ENCODE assay signal across 9 cellular contexts in the genomic region with DNA sequence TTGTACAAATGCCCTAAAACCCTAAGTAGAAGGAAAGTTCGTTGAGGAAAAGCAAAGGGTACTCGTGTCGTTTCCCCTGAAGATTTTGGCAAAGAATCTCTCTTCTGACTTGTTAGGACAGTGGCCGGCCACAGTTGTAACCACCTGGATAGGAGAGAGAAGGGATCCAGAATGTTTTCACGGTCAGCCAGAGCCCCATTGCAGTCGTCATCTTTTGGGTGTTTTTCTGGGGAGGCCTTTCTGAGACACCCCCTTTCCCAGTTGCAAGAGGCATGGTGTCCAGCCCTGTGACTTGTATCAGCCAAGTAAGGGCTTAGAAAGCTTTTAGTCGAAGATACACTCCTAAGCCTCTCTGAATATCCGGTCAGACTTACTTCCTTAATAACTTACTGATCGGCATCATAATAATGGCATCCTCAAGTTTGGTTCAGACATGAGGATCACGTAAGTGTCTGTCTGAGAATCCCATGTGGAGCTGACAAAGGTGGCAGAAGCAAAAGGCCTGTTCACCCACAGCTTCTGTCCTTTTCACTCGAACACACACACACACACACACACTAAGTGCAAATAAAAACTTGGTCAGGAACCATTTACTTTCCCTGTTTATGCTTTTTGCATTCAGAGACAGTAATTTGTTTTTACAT.
DNase-seq lines count a peak whose midpoint lies in the region; ATAC-seq, FAIRE-seq and TF ChIP-seq lines count a peak whose summit lies in the region.
"Had no signal": no experiment of that assay in that cellular context is flagged by ENCODE, and none has a peak within 500 bp of the region (broad histone marks: within the 10 kb centered on the region; RNA-seq: fewer than 3 reads in every experiment).

No MANE protein-coding gene starts in this region.

- TF ChIP-seq EP300 in upper lobe of left lung (IDR thresholded peaks at IDR 0.05): no peak

- POLR2A ChIA-PET in activated CD4-positive, alpha-beta memory T cell treated with anti-CD3 and anti-CD28 coated beads, Interleukin-2, amount 10 ng/mL, durations not matched to agents 7 days and 5 days (lab: Charles Lee): interaction anchor here (1.1 to 3.3 kb wide), 3 partner anchors 15 to 81 kb away, joined by 3 to 26 read pairs (median 5); no protein-coding TSS in a partner anchor

- peak overlapping the region; percentile 1 to 14 for H3K9ac ChIP-seq in kidney (ENCODE audit: low read length in 2 of 2)

- no peaks in the 10 kb centered on the region for H3K36me3 Mint-ChIP-seq in activated naive CD8-positive, alpha-beta T cell
- no peaks in the 10 kb centered on the region for H3K36me3 Mint-ChIP-seq in activated naive CD8-positive, alpha-beta T cell treated with anti-CD3 and anti-CD28 coated beads for 36 hours
- no peaks in the 10 kb centered on the region for H3K36me3 Mint-ChIP-seq in activated CD4-positive, alpha-beta memory T cell treated with anti-CD3 and anti-CD28 coated beads, Interleukin-2, amount 10 ng/mL, durations not matched to agents 7 days and 5 days (ENCODE audit: low read depth)

- TF ChIP-seq CTCF in kidney (IDR thresholded peaks at IDR 0.05; ENCODE audit: borderline replicate concordance, extremely low read depth, insufficient read depth) (no peak), upper lobe of left lung (IDR thresholded peaks at IDR 0.05) (no peak), spleen (IDR thresholded peaks at IDR 0.05 in 8 of 11, conservative IDR thresholded peaks at IDR 0.05 in 3 of 11) (no peak)

- WGBS in upper lobe of left lung, 2 donors: 24% methylated on average over 11 of the region's 11 CpGs
- 41 to 52% (median 49%) methylated on average over 11 of the region's 11 CpGs for WGBS in spleen, 5 donors

- no peak overlapping the region for H3K27ac ChIP-seq in kidney (ENCODE audit: low read depth in 2 of 2, low read length in 2 of 2)
- peak overlapping the region; percentile 69 to 89 (median 83) for H3K27ac ChIP-seq in upper lobe of left lung
- H3K27ac ChIP-seq in spleen: no peak overlapping the region

- DNase-seq in activated naive CD8-positive, alpha-beta T cell treated with anti-CD3 and anti-CD28 coated beads for 36 hours: no peak
- no peak for DNase-seq in activated CD4-positive, alpha-beta memory T cell treated with anti-CD3 and anti-CD28 coated beads, Interleukin-2, amount 10 ng/mL, durations not matched to agents 7 days and 5 days
- DNase-seq in kidney (no peak), upper lobe of left lung (no peak), SW480 (ENCODE audit: low spot score) (no peak), spleen (no peak)

- FAIRE-seq in kidney (lab: Jason Lieb, UNC): no peak

- H3K4me3 ChIP-seq in kidney (ENCODE audit: low read length in 2 of 2) (peak overlapping the region; percentile 78 to 87), upper lobe of left lung (peak overlapping the region; percentile 34 to 87 (median 74)), spleen (peak overlapping the region in 4 of 8 donors; percentile 59 to 81 (median 72))

- no peaks in the 10 kb centered on the region for H3K9me3 Mint-ChIP-seq in activated naive CD8-positive, alpha-beta T cell (ENCODE audit: low read depth)
- no peaks in the 10 kb centered on the region for H3K9me3 Mint-ChIP-seq in activated naive CD8-positive, alpha-beta T cell treated with anti-CD3 and anti-CD28 coated beads for 36 hours
- no peaks in the 10 kb centered on the region for H3K9me3 Mint-ChIP-seq in activated CD4-positive, alpha-beta memory T cell treated with anti-CD3 and anti-CD28 coated beads, Interleukin-2, amount 10 ng/mL, durations not matched to agents 7 days and 5 days
- H3K9me3 Mint-ChIP-seq: dendritic cell treated with granulocyte-macrophage colony-stimulating factor and Interleukin-4, amounts not matched to agents 40 ng/mL and 50 ng/mL, for 4 days had no signal

- H3K27ac Mint-ChIP-seq in activated naive CD8-positive, alpha-beta T cell: no peak overlapping the region
- no peak overlapping the region for H3K27ac Mint-ChIP-seq in activated naive CD8-positive, alpha-beta T cell treated with anti-CD3 and anti-CD28 coated beads for 36 hours
- H3K27ac Mint-ChIP-seq in activated CD4-positive, alpha-beta memory T cell treated with anti-CD3 and anti-CD28 coated beads, Interleukin-2, amount 10 ng/mL, durations not matched to agents 7 days and 5 days: no peak overlapping the region

- H3K4me1 Mint-ChIP-seq in activated naive CD8-positive, alpha-beta T cell (ENCODE audit: low read depth): peaks cover 13% of the 10 kb centered on the region
- peaks cover 7% of the 10 kb centered on the region for H3K4me1 Mint-ChIP-seq in activated naive CD8-positive, alpha-beta T cell treated with anti-CD3 and anti-CD28 coated beads for 36 hours
- H3K4me1 Mint-ChIP-seq in activated CD4-positive, alpha-beta memory T cell treated with anti-CD3 and anti-CD28 coated beads, Interleukin-2, amount 10 ng/mL, durations not matched to agents 7 days and 5 days: peaks cover 22% of the 10 kb centered on the region

- ATAC-seq in upper lobe of left lung (ENCODE audit: low FRiP score in 2 of 2) (peak in 1 of 2 donors; percentile 21), GM19455 (IDR thresholded peaks at IDR 0.05; ENCODE audit: unreplicated experiment) (no peak)

- TF ChIP-seq POLR2A in upper lobe of left lung (IDR thresholded peaks at IDR 0.05): no peak
- TF ChIP-seq POLR2A in spleen (IDR thresholded peaks at IDR 0.05): no peak

- H3K27me3 Mint-ChIP-seq in activated naive CD8-positive, alpha-beta T cell: peaks cover 26% of the 10 kb centered on the region
- peaks cover 49% of the 10 kb centered on the region for H3K27me3 Mint-ChIP-seq in activated naive CD8-positive, alpha-beta T cell treated with anti-CD3 and anti-CD28 coated beads for 36 hours
- peaks cover 33% of the 10 kb centered on the region for H3K27me3 Mint-ChIP-seq in activated CD4-positive, alpha-beta memory T cell treated with anti-CD3 and anti-CD28 coated beads, Interleukin-2, amount 10 ng/mL, durations not matched to agents 7 days and 5 days

- peaks cover 0 to 16% (median 0%) of the 10 kb centered on the region in 4 donors for H3K27me3 ChIP-seq in upper lobe of left lung
- peaks cover 0 to 60% (median 18%) of the 10 kb centered on the region in 7 donors for H3K27me3 ChIP-seq in spleen (replicated peaks in 1 of 7)

- intact Hi-C loops in kidney (cut with DNase I) (no loop called here), spleen (cut with DNase I; ENCODE audit: low total_unique reads) (loop anchor here (5.0 kb wide), 2 partner anchors 504 to 654 kb away; no protein-coding TSS in a partner anchor)

- H3K36me3 ChIP-seq in kidney (ENCODE audit: control insufficient read depth in 1 of 2, insufficient read depth in 2 of 2, low read length in 2 of 2) (peaks cover 2 to 4% of the 10 kb centered on the region in 2 donors), upper lobe of left lung (peaks cover 0 to 7% (median 2%) of the 10 kb centered on the region in 4 donors), spleen (no peaks in the 10 kb centered on the region)

- H3K4me3 Mint-ChIP-seq in activated naive CD8-positive, alpha-beta T cell: peak overlapping the region; percentile 88
- no peak overlapping the region for H3K4me3 Mint-ChIP-seq in activated naive CD8-positive, alpha-beta T cell treated with anti-CD3 and anti-CD28 coated beads for 36 hours
- peak overlapping the region; percentile 77 for H3K4me3 Mint-ChIP-seq in activated CD4-positive, alpha-beta memory T cell treated with anti-CD3 and anti-CD28 coated beads, Interleukin-2, amount 10 ng/mL, durations not matched to agents 7 days and 5 days

- no peaks in the 10 kb centered on the region for H3K9me3 ChIP-seq in kidney (ENCODE audit: control insufficient read depth in 1 of 2, low read length in 2 of 2)
- no peaks in the 10 kb centered on the region for H3K9me3 ChIP-seq in upper lobe of left lung
- no peaks in the 10 kb centered on the region for H3K9me3 ChIP-seq in spleen

- H3K4me1 ChIP-seq in kidney (ENCODE audit: control insufficient read depth in 1 of 2, insufficient read depth in 1 of 2, low read depth in 1 of 2, low read length in 2 of 2) (peaks cover 0 to 5% of the 10 kb centered on the region in 2 donors), upper lobe of left lung (peaks cover 4 to 39% (median 8%) of the 10 kb centered on the region in 4 donors), spleen (peaks cover 3 to 36% (median 26%) of the 10 kb centered on the region in 6 donors)

- CTCF ChIA-PET in activated CD4-positive, alpha-beta memory T cell treated with anti-CD3 and anti-CD28 coated beads, Interleukin-2, amount 10 ng/mL, durations not matched to agents 7 days and 5 days (lab: Charles Lee): no interaction called here

Comparison
In these comparisons a context has a peak if more than half of its experiments do, and no peak if none do; other contexts are left out.
1. H3K27ac ChIP-seq: peak in upper lobe of left lung (4 of 4); none in kidney (0 of 2) and spleen (0 of 8).